Comparison of ENCODE assay signal across 19 cellular contexts in the genomic region with DNA sequence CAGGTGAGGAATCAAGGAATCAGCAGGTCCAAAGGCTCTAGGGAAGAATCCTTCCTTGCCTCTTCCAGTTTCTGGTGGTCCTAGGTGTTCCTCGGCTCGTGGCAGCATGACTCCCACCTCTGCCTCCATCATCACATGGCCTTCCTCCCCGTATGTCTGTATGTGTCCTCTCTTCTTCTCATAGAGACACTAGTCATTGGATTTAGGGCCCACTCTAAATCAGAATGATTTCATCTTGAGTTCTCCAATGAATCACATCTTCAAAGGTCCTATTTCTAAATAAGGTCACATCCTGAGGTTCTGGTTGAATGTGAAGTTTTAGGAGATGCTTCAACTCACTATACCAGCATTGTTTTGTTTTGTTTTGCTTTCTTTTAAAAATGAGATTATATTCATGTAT. TPM values are rescaled to one million over a fixed set of nuclear protein-coding genes. Genes with fewer than 3 reads are reported as not detected.
A peak's percentile ranks its signal among the peaks of the same experiment; 100 is the strongest.
DNase-seq lines count a peak whose midpoint lies in the region; ATAC-seq and TF ChIP-seq lines count a peak whose summit lies in the region.
"Had no signal": no experiment of that assay in that cellular context is flagged by ENCODE, and none has a peak within 500 bp of the region (broad histone marks: within the 10 kb centered on the region; RNA-seq: fewer than 3 reads in every experiment).

No MANE protein-coding gene starts in this region.

- dilution Hi-C loops in IMR-90 (cut with HindIII; ENCODE audit: low sequenced_read_pairs, unreplicated experiment) = no loop called here

- no peak overlapping the region for H3K4me2 ChIP-seq in IMR-90 (ENCODE audit: low read depth, low read length)
- H3K4me2 ChIP-seq: hepatocyte had no signal

- H3K4me3 ChIP-seq in IMR-90 (ENCODE audit: insufficient read depth, low read depth, low read length) = no peak overlapping the region
- H3K4me3 ChIP-seq: hepatocyte, K562, SJCRH30, skin epidermis had no signal

- peaks cover 11% of the 10 kb centered on the region for H3K4me1 ChIP-seq in IMR-90 (ENCODE audit: control insufficient read depth, insufficient read depth, low read length)
- H3K4me1 ChIP-seq: SJCRH30 had no signal

- TF ChIP-seq CTCF in IMR-90 (conservative IDR thresholded peaks at IDR 0.05; ENCODE audit: low read depth, low read length) = no peak

- peak overlapping the region; percentile 2; the same call in 1 of the 2 replicates for H3K4ac ChIP-seq in IMR-90 (ENCODE audit: low read depth, low read length)

- peak overlapping the region; percentile 71; the same call in 1 of the 2 replicates for H3K18ac ChIP-seq in IMR-90 (ENCODE audit: low read depth, low read length)

- no peak; the same call in 1 of the 2 replicates for ATAC-seq in IMR-90 (ENCODE audit: low read depth)
- peak; percentile 43 for ATAC-seq in activated T-helper 17 cell treated with anti-CD3 and anti-CD28 coated beads, Interleukin-2, amount 50 U/mL, for 72 hours (replicated peaks)
- ATAC-seq in stimulated activated naive B cell treated with anti-CD40 and anti-IgM and Interleukin-4, amounts not matched to agents 10 μg/mL and 1 μg/mL and 100 μg/mL, for 72 hours (replicated peaks) = no peak
- ATAC-seq in HG02610 (IDR thresholded peaks at IDR 0.05; ENCODE audit: unreplicated experiment) = no peak

- H3K4me3 Mint-ChIP-seq in activated naive CD4-positive, alpha-beta T cell treated with anti-CD3 and anti-CD28 coated beads, Interleukin-2, amount 10 ng/mL, durations not matched to agents 7 days and 5 days = no peak overlapping the region
- H3K4me3 Mint-ChIP-seq in activated T-helper 17 cell treated with anti-CD3 and anti-CD28 coated beads, Interleukin-2, amount 50 U/mL, for 72 hours = peak overlapping the region; percentile 82
- no peak overlapping the region for H3K4me3 Mint-ChIP-seq in stimulated activated naive B cell treated with anti-CD40 and anti-IgM and Interleukin-4, amounts not matched to agents 10 μg/mL and 1 μg/mL and 100 μg/mL, for 72 hours
- H3K4me3 Mint-ChIP-seq: brain, H9 had no signal

- H3K9me3 Mint-ChIP-seq in activated naive CD4-positive, alpha-beta T cell treated with anti-CD3 and anti-CD28 coated beads, Interleukin-2, amount 10 ng/mL, durations not matched to agents 7 days and 5 days = no peaks in the 10 kb centered on the region
- no peaks in the 10 kb centered on the region for H3K9me3 Mint-ChIP-seq in activated T-helper 17 cell treated with anti-CD3 and anti-CD28 coated beads, Interleukin-2, amount 50 U/mL, for 72 hours
- no peaks in the 10 kb centered on the region for H3K9me3 Mint-ChIP-seq in stimulated activated naive B cell treated with anti-CD40 and anti-IgM and Interleukin-4, amounts not matched to agents 10 μg/mL and 1 μg/mL and 100 μg/mL, for 72 hours
- H3K9me3 Mint-ChIP-seq: brain; H9; naive thymus-derived CD4-positive, alpha-beta T cell had no signal

- no peak overlapping the region for H3K27ac ChIP-seq in IMR-90 (ENCODE audit: insufficient read depth, low read length)
- H3K27ac ChIP-seq: hepatocyte, SJCRH30, skin epidermis had no signal

- no peak overlapping the region for H2AFZ ChIP-seq in IMR-90 (replicated peaks; ENCODE audit: low read length, poor library complexity)
- H2AFZ ChIP-seq: hepatocyte had no signal

- no peak for TF ChIP-seq POLR2A in IMR-90 (IDR thresholded peaks at IDR 0.05; ENCODE audit: low read depth, low read length)

- H3K27ac Mint-ChIP-seq in activated naive CD4-positive, alpha-beta T cell treated with anti-CD3 and anti-CD28 coated beads, Interleukin-2, amount 10 ng/mL, durations not matched to agents 7 days and 5 days = peak overlapping the region; percentile 38
- peak overlapping the region; percentile 93 for H3K27ac Mint-ChIP-seq in activated T-helper 17 cell treated with anti-CD3 and anti-CD28 coated beads, Interleukin-2, amount 50 U/mL, for 72 hours
- H3K27ac Mint-ChIP-seq in stimulated activated naive B cell treated with anti-CD40 and anti-IgM and Interleukin-4, amounts not matched to agents 10 μg/mL and 1 μg/mL and 100 μg/mL, for 72 hours = peak overlapping the region; percentile 88
- H3K27ac Mint-ChIP-seq: brain, H9 had no signal

- H4K91ac ChIP-seq in IMR-90 (ENCODE audit: insufficient read depth, low read depth, low read length) = no peak overlapping the region

- no peaks in the 10 kb centered on the region for H3K36me3 Mint-ChIP-seq in activated naive CD4-positive, alpha-beta T cell treated with anti-CD3 and anti-CD28 coated beads, Interleukin-2, amount 10 ng/mL, durations not matched to agents 7 days and 5 days
- no peaks in the 10 kb centered on the region for H3K36me3 Mint-ChIP-seq in activated T-helper 17 cell treated with anti-CD3 and anti-CD28 coated beads, Interleukin-2, amount 50 U/mL, for 72 hours (ENCODE audit: low read depth)
- no peaks in the 10 kb centered on the region for H3K36me3 Mint-ChIP-seq in stimulated activated naive B cell treated with anti-CD40 and anti-IgM and Interleukin-4, amounts not matched to agents 10 μg/mL and 1 μg/mL and 100 μg/mL, for 72 hours
- H3K36me3 Mint-ChIP-seq: brain; naive thymus-derived CD4-positive, alpha-beta T cell had no signal

- no peaks in the 10 kb centered on the region; a peak in 1 of 4 replicates for H3K79me1 ChIP-seq in IMR-90 (ENCODE audit: low read depth in 1 of 2, low read length in 2 of 2)

- no peak for DNase-seq in activated naive CD4-positive, alpha-beta T cell treated with anti-CD3 and anti-CD28 coated beads, Interleukin-2, amount 10 ng/mL, durations not matched to agents 7 days and 5 days
- DNase-seq in activated naive CD4-positive, alpha-beta T cell (lab: John Stamatoyannopoulos, UW) = no peak
- peak; percentile 36 for DNase-seq in IMR-90
- DNase-seq in stimulated activated naive B cell treated with anti-CD40 and anti-IgM and Interleukin-4, amounts not matched to agents 10 μg/mL and 1 μg/mL and 100 μg/mL, for 72 hours = no peak
- no peak for DNase-seq in foreskin melanocyte
- no peak for DNase-seq in NCI-H748 (lab: John Stamatoyannopoulos, UW; ENCODE audit: unreplicated experiment)
- DNase-seq: cortex of kidney, H9, NCI-H1105, NCI-H524 treated with DMSO at 0.1 percent for 48 hours, posterior cingulate gyrus, SJCRH30 had no signal

- 80% methylated on average over 1 of the region's 3 CpGs; no CpG with 5 or more reads in 1 of the 2 experiments for WGBS in IMR-90 (ENCODE audit: extremely low coverage in 2 of 2, insufficient read length in 1 of 2), 2 experiments

- peaks cover 67% of the 10 kb centered on the region for H3K4me1 Mint-ChIP-seq in activated naive CD4-positive, alpha-beta T cell treated with anti-CD3 and anti-CD28 coated beads, Interleukin-2, amount 10 ng/mL, durations not matched to agents 7 days and 5 days
- H3K4me1 Mint-ChIP-seq in activated T-helper 17 cell treated with anti-CD3 and anti-CD28 coated beads, Interleukin-2, amount 50 U/mL, for 72 hours = peaks cover 51% of the 10 kb centered on the region
- H3K4me1 Mint-ChIP-seq in stimulated activated naive B cell treated with anti-CD40 and anti-IgM and Interleukin-4, amounts not matched to agents 10 μg/mL and 1 μg/mL and 100 μg/mL, for 72 hours = peaks cover 65 to 88% of the 10 kb centered on the region in 2 donors

- POLR2A ChIA-PET in IMR-90 (lab: Charles Lee; ENCODE audit: unreplicated experiment) = no interaction called here

- peak overlapping the region; percentile 47; the same call in 1 of the 2 replicates for H4K5ac ChIP-seq in IMR-90 (ENCODE audit: low read depth, low read length)

- H2BK15ac ChIP-seq in IMR-90 (ENCODE audit: low read depth, low read length) = no peak overlapping the region

- H3K27me3 Mint-ChIP-seq in activated naive CD4-positive, alpha-beta T cell treated with anti-CD3 and anti-CD28 coated beads, Interleukin-2, amount 10 ng/mL, durations not matched to agents 7 days and 5 days = no peaks in the 10 kb centered on the region
- H3K27me3 Mint-ChIP-seq in activated T-helper 17 cell treated with anti-CD3 and anti-CD28 coated beads, Interleukin-2, amount 50 U/mL, for 72 hours = no peaks in the 10 kb centered on the region
- H3K27me3 Mint-ChIP-seq in stimulated activated naive B cell treated with anti-CD40 and anti-IgM and Interleukin-4, amounts not matched to agents 10 μg/mL and 1 μg/mL and 100 μg/mL, for 72 hours = no peaks in the 10 kb centered on the region
- H3K27me3 Mint-ChIP-seq: brain; naive thymus-derived CD4-positive, alpha-beta T cell had no signal

- no TSS peak for BruUV-seq in IMR-90 (replicated peaks; lab: Mats Ljungman, UMichigan)

- H2BK120ac ChIP-seq in IMR-90 (ENCODE audit: low read depth, low read length) = peak overlapping the region; percentile 16; the same call in 1 of the 2 replicates

- H2BK5ac ChIP-seq in IMR-90 (ENCODE audit: low read depth, low read length, poor library complexity, severe bottlenecking) = no peak overlapping the region

- H3K14ac ChIP-seq in IMR-90 (replicated peaks; ENCODE audit: low read depth, low read length) = peak overlapping the region; percentile 40; the same call in 1 of the 2 replicates

- CTCF ChIA-PET in activated naive CD4-positive, alpha-beta T cell treated with anti-CD3 and anti-CD28 coated beads, Interleukin-2, amount 10 ng/mL, durations not matched to agents 7 days and 5 days (lab: Charles Lee) = interaction anchor here (1.3 kb wide), 1 partner anchor 305 kb away, joined by 3 read pairs; no protein-coding TSS in a partner anchor
- CTCF ChIA-PET in IMR-90 (lab: Yijun Ruan, JAX) = interaction anchor here (0.7 kb wide), 1 partner anchor 45 kb away, joined by 7 read pairs; no protein-coding TSS in a partner anchor

- TF ChIP-seq RAD21 in IMR-90 (IDR thresholded peaks at IDR 0.05; ENCODE audit: low read length) = no peak

- no peak overlapping the region for H3K9ac ChIP-seq in IMR-90 (ENCODE audit: low read depth, low read length)

- H3K56ac ChIP-seq in IMR-90 (ENCODE audit: extremely low read depth, insufficient read depth, low read length) = no peak overlapping the region

- intact Hi-C loops in IMR-90 (cut with micrococcal nuclease) = no loop called here

- no peaks in the 10 kb centered on the region for H4K20me1 ChIP-seq in IMR-90 (ENCODE audit: insufficient read depth, low read length)

- peak overlapping the region; percentile 51; the same call in 1 of the 2 replicates for H2BK20ac ChIP-seq in IMR-90 (ENCODE audit: low read depth, low read length)

- H3K9me3 ChIP-seq in IMR-90 (ENCODE audit: control insufficient read depth, insufficient read depth, low read length) = no peaks in the 10 kb centered on the region
- H3K9me3 ChIP-seq: SJCRH30 had no signal

- 0 out of 4 replicates have a peak overlapping the region, but pooled peaks of 1 of the 2 experiments have one; percentile 2 for H4K8ac ChIP-seq in IMR-90 (ENCODE audit: low read depth in 2 of 2, low read length in 2 of 2)

- H3K36me3 ChIP-seq in IMR-90 (ENCODE audit: control insufficient read depth, insufficient read depth, low read length) = no peaks in the 10 kb centered on the region
- H3K36me3 ChIP-seq: SJCRH30 had no signal

- peak overlapping the region; percentile 74; the same call in 1 of the 2 replicates for H2AK5ac ChIP-seq in IMR-90 (ENCODE audit: low read depth, low read length)

- peaks cover 7% of the 10 kb centered on the region; the same call in 1 of the 2 replicates for H3K9me1 ChIP-seq in IMR-90 (ENCODE audit: insufficient read depth, low read length)

- in situ Hi-C loops in IMR-90 (cut with MboI; ENCODE audit: low sequenced_read_pairs) = no loop called here

- no peak overlapping the region for H2AK9ac ChIP-seq in IMR-90 (replicated peaks; ENCODE audit: low read depth, low read length, poor library complexity)

- H3K27me3 ChIP-seq in IMR-90 (ENCODE audit: control insufficient read depth, insufficient read depth, low read length) = no peaks in the 10 kb centered on the region
- H3K27me3 ChIP-seq: hepatocyte, SJCRH30 had no signal

- H3K23ac ChIP-seq in IMR-90 (ENCODE audit: low read depth, low read length) = no peak overlapping the region

RNA-seq across cellular contexts. Expression of gene AGFG1, which starts 11.1 kb away (rescaled TPM):
- total RNA-seq in IMR-90 (2012; rRNA removed) = 93.6 and 126 TPM in 2 replicates
- 58.1 and 58.4 TPM in 2 replicates for polyA plus RNA-seq in IMR-90 (2012; rRNA removed)
- polyA plus RNA-seq in IMR-90 (2012; cell fraction: cytosol; rRNA removed) = 32.7 and 34.9 TPM in 2 replicates
- polyA plus RNA-seq in IMR-90 (2012; cell fraction: nucleus; rRNA removed; ENCODE audit: low replicate concordance) = 42.7 and 106 TPM in 2 replicates
- 10 to 100 TPM; 68.7 to 79.8 TPM for total RNA-seq in activated T-helper 17 cell treated with anti-CD3 and anti-CD28 coated beads, Interleukin-2, amount 50 U/mL, for 72 hours

Comparison
In these comparisons a context has a peak if more than half of its experiments do, and no peak if none do; other contexts are left out.
1. H3K27ac Mint-ChIP-seq: peak in every context shown above with its lines; median percentile 93 in activated T-helper 17 cell treated with anti-CD3 and anti-CD28 coated beads, Interleukin-2, amount 50 U/mL, for 72 hours; 88 in stimulated activated naive B cell treated with anti-CD40 and anti-IgM and Interleukin-4, amounts not matched to agents 10 μg/mL and 1 μg/mL and 100 μg/mL, for 72 hours; 38 in activated naive CD4-positive, alpha-beta T cell treated with anti-CD3 and anti-CD28 coated beads, Interleukin-2, amount 10 ng/mL, durations not matched to agents 7 days and 5 days.